2 cellular contexts compared by ENCODE assay signal in the genomic region with DNA sequence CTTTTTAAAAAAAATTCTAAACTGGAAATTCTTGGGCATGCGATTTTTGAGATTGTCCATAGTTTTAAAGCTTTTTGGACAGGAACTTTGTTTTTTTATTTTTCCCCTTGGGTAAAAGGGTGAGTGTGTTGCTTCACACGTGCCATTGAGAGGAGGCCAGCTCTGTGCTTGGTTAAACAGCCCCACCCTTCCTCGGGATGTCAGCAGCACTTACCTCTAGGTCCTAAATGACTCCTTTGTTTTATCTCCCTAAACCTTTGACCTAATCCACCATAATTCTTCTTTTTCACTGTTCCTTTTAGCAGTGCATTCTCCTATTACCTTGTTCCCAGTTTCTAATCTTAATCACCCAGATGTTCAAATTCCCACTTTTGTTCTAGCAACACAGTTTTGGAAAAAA.
TF ChIP-seq lines count a peak whose summit lies in the region.

No MANE protein-coding gene starts in this region.

TF ChIP-seq in HCT116, 20 proteins besides CTCF, POLR2A, EP300 and RAD21:
- TF ChIP-seq ELF1 (IDR thresholded peaks at IDR 0.05; ENCODE audit: borderline replicate concordance, low read depth) = no peak
- TF ChIP-seq JUND (IDR thresholded peaks at IDR 0.05) = no peak
- no peak for TF ChIP-seq EZH2 (IDR thresholded peaks at IDR 0.05)
- no peak for TF ChIP-seq EZH2phosphoT487 (IDR thresholded peaks at IDR 0.05; ENCODE audit: borderline replicate concordance)
- no peak for TF ChIP-seq YY1 (IDR thresholded peaks at IDR 0.05; ENCODE audit: extremely low read depth, insufficient replicate concordance, low read depth, low read length)
- TF ChIP-seq ATF3 (IDR thresholded peaks at IDR 0.05) = no peak
- TF ChIP-seq POLR2AphosphoS5 (IDR thresholded peaks at IDR 0.05; ENCODE audit: low read depth, low read length) = no peak
- TF ChIP-seq SP1 (IDR thresholded peaks at IDR 0.05; ENCODE audit: low read depth) = no peak
- no peak for TF ChIP-seq SIN3A (IDR thresholded peaks at IDR 0.05; ENCODE audit: low read depth)
- TF ChIP-seq SRF (IDR thresholded peaks at IDR 0.05; ENCODE audit: low read depth) = no peak
- no peak for TF ChIP-seq TCF7L2 (IDR thresholded peaks at IDR 0.05; ENCODE audit: borderline replicate concordance, extremely low read depth, insufficient read depth, insufficient read length)
- no peak for TF ChIP-seq ZNF274 (IDR thresholded peaks at IDR 0.05; ENCODE audit: low read depth, low read length)
TF ChIP-seq in HCT116: peak in this region for 0.

TF ChIP-seq in SK-N-SH, 30 proteins besides CTCF, POLR2A, EP300 and RAD21:
- TF ChIP-seq TCF12 (IDR thresholded peaks at IDR 0.05) = no peak
- TF ChIP-seq SIN3A (IDR thresholded peaks at IDR 0.05; ENCODE audit: borderline replicate concordance, low read depth, low read length) = no peak
- no peak for TF ChIP-seq MEF2A (IDR thresholded peaks at IDR 0.05; ENCODE audit: borderline replicate concordance, low read depth)
- no peak for TF ChIP-seq RCOR1 (IDR thresholded peaks at IDR 0.05; ENCODE audit: low read length)
TF ChIP-seq in SK-N-SH: peak in this region for 0.
